In the genomic region with DNA sequence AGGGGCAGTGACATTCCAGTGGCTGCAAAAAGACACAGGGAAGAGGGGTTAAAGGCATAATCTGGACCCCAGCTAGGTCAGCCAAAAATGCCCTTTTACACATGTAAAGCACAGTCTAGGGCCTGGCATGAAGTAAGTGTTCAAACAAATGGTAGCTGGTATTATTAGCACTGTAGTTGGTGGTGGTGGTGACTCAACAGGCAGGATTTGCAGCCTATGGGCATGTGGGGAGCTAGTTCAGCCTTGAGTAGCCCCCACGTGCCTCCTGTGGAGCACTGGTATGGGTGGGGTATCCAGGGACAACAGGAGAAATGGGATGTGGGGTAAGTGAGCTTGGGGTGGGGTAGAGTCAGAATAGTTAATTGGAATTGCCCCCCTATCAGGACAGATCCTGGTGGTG, we compare ENCODE assay signal across 1 cellular context.
TF ChIP-seq lines count a peak whose summit lies in the region.

No MANE protein-coding gene starts in this region.

TF ChIP-seq in H1, 55 proteins besides CTCF, POLR2A, EP300 and RAD21:
- TF ChIP-seq CBX8 (IDR thresholded peaks at IDR 0.05; ENCODE audit: borderline replicate concordance, low read depth, low read length) (no peak), BRCA1 (IDR thresholded peaks at IDR 0.05; ENCODE audit: low read depth, low read length) (no peak), CBX5 (IDR thresholded peaks at IDR 0.05; ENCODE audit: low read depth, low read length) (no peak), BCL11A (IDR thresholded peaks at IDR 0.05; ENCODE audit: low read depth in 2 of 2, low read length in 2 of 2) (no peak), TCF12 (IDR thresholded peaks at IDR 0.05; ENCODE audit: low read depth, low read length) (no peak), SP1 (IDR thresholded peaks at IDR 0.05; ENCODE audit: low read depth, low read length) (no peak), SP2 (IDR thresholded peaks at IDR 0.05; ENCODE audit: low read length) (no peak), POU5F1 (IDR thresholded peaks at IDR 0.05; ENCODE audit: low read depth, low read length) (no peak), MAFK (IDR thresholded peaks at IDR 0.05; ENCODE audit: low read depth, low read length) (no peak), EGR1 (IDR thresholded peaks at IDR 0.05; ENCODE audit: borderline replicate concordance, low read depth, low read length) (no peak), JUN (IDR thresholded peaks at IDR 0.05; ENCODE audit: low read depth, low read length) (no peak), CHD1 (IDR thresholded peaks at IDR 0.05; ENCODE audit: low read depth, low read length) (no peak), SP4 (IDR thresholded peaks at IDR 0.05; ENCODE audit: low read length) (no peak)
- TF ChIP-seq, protein P1, sequence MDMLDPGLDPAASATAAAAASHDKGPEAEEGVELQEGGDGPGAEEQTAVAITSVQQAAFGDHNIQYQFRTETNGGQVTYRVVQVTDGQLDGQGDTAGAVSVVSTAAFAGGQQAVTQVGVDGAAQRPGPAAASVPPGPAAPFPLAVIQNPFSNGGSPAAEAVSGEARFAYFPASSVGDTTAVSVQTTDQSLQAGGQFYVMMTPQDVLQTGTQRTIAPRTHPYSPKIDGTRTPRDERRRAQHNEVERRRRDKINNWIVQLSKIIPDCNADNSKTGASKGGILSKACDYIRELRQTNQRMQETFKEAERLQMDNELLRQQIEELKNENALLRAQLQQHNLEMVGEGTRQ (IDR thresholded peaks at IDR 0.05; ENCODE audit: low read length) = no peak
